In the genomic region with DNA sequence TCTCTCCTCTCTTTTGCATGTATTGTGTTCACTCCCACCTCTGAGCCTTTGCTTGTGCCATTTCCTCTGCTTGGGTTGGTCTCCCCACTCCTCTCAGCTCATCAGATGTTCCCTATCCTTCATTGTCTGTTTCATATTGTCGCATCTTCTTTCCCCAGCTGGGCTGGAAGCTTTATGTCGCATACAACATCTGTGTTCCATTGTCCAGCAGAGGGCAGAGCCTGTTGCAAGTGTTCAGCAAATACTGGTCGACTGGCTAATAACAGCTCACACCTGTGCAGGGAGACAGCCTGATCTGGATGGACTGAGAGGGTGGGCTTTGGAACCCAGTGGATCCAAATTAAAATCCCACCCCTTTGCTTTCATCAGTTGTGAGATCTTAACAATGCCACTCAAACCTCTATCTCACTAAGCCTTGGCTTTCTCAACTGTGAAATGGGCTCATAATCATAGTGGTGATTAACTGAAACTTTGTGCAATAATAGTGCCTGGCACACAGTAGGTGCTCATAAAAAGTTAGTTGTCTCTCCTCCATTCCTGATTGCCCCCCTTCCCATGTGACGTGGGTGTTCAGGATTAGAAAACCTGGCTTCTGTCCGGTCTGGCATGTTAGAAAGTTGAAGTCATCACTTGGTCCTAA, we compare ENCODE assay signal across 9 cellular contexts.
DNase-seq lines count a peak whose midpoint lies in the region; ATAC-seq and TF ChIP-seq lines count a peak whose summit lies in the region.
"Had no signal": no experiment of that assay in that cellular context is flagged by ENCODE, and none has a peak within 500 bp of the region (broad histone marks: within the 10 kb centered on the region; RNA-seq: fewer than 3 reads in every experiment).

No MANE protein-coding gene starts in this region.

- 77 to 81% methylated on average over 5 of the region's 5 CpGs for WGBS in heart right ventricle, 2 donors
- 74% methylated on average over 5 of the region's 5 CpGs; no CpG with 5 or more reads in 1 of the 2 donors for WGBS in transverse colon (ENCODE audit: low coverage in 1 of 2), 2 donors

- in situ Hi-C loops in Panc1 (cut with HindIII; ENCODE audit: low pct_unique_long_range_greater_than_20kb, low sequenced_read_pairs): no loop called here
- in situ Hi-C loops in transverse colon (cut with MboI; ENCODE audit: low pct_ligation_motif_present in 1 of 4, low pct_unique_long_range_greater_than_20kb in 1 of 4, low sequenced_read_pairs in 3 of 4): no loop called here
- in situ Hi-C loops in KBM-7 (cut with MboI; ENCODE audit: low pct_unique_long_range_greater_than_20kb, low sequenced_read_pairs): no loop called here

- CTCF ChIA-PET in Panc1 (lab: Charles Lee): no interaction called here

- H3K27me3 ChIP-seq in heart right ventricle (no peaks in the 10 kb centered on the region), Panc1 (ENCODE audit: control insufficient read depth, insufficient read depth, low read length) (no peaks in the 10 kb centered on the region), transverse colon (no peaks in the 10 kb centered on the region)
- H3K27me3 ChIP-seq: SJSA1 had no signal

- peaks cover 0 to 13% (median 0%) of the 10 kb centered on the region in 9 donors for H3K36me3 ChIP-seq in heart right ventricle
- H3K36me3 ChIP-seq in Panc1 (ENCODE audit: control insufficient read depth, insufficient read depth, low read length): no peaks in the 10 kb centered on the region
- no peaks in the 10 kb centered on the region for H3K36me3 ChIP-seq in transverse colon
- H3K36me3 ChIP-seq: SJSA1 had no signal

- ATAC-seq in heart right ventricle (peak in 1 of 8 donors; percentile 34), Panc1 (no peak), HG03175 (IDR thresholded peaks at IDR 0.05; ENCODE audit: unreplicated experiment) (no peak)

- H3K9me3 ChIP-seq in heart right ventricle: peaks cover 0 to 7% (median 0%) of the 10 kb centered on the region in 11 donors
- no peaks in the 10 kb centered on the region for H3K9me3 ChIP-seq in Panc1 (ENCODE audit: control insufficient read depth, insufficient read depth, low read depth, low read length)
- no peaks in the 10 kb centered on the region for H3K9me3 ChIP-seq in transverse colon
- H3K9me3 ChIP-seq: SJSA1 had no signal

- BruUV-seq in Panc1 (replicated peaks; lab: Mats Ljungman, UMichigan): no TSS peak

- TF ChIP-seq POLR2A in transverse colon (IDR thresholded peaks at IDR 0.05): no peak

- TF ChIP-seq EP300 in transverse colon (IDR thresholded peaks at IDR 0.05; ENCODE audit: low read depth): no peak

- intact Hi-C loops in heart right ventricle (cut with DNase I): no loop called here
- intact Hi-C loops in cardiac septum (cut with DNase I): no loop called here
- intact Hi-C loops in Panc1 (cut with micrococcal nuclease; ENCODE audit: unreplicated experiment): no loop called here
- intact Hi-C loops in transverse colon (cut with DNase I; ENCODE audit: low total_unique reads): no loop called here

- peak in 7 of 9 donors; percentile 13 to 41 (median 32) for TF ChIP-seq CTCF in heart right ventricle (IDR thresholded peaks at IDR 0.05)
- TF ChIP-seq CTCF in Panc1 (IDR thresholded peaks at IDR 0.05): peak; percentile 56
- TF ChIP-seq CTCF in foreskin fibroblast (IDR thresholded peaks at IDR 0.05; ENCODE audit: low read depth, low read length): peak; percentile 56
- TF ChIP-seq CTCF in transverse colon (IDR thresholded peaks at IDR 0.05): peak; percentile 4 to 52 (median 32)

- peaks cover 0 to 56% (median 18%) of the 10 kb centered on the region in 9 donors for H3K4me1 ChIP-seq in heart right ventricle
- no peaks in the 10 kb centered on the region for H3K4me1 ChIP-seq in Panc1 (ENCODE audit: control insufficient read depth, insufficient read depth, low read length)
- H3K4me1 ChIP-seq in transverse colon: peaks cover 18 to 45% (median 25%) of the 10 kb centered on the region in 4 donors

- POLR2A ChIA-PET in Panc1 (lab: Charles Lee): no interaction called here

- H3K4me3 ChIP-seq in heart right ventricle (no peak overlapping the region), Panc1 (ENCODE audit: low read depth in 2 of 2, low read length in 2 of 2) (no peak overlapping the region), foreskin fibroblast (ENCODE audit: low read depth in 1 of 2, low read length in 2 of 2) (no peak overlapping the region), transverse colon (no peak overlapping the region)
- H3K4me3 ChIP-seq: SJSA1 had no signal

- H3K27ac ChIP-seq in heart right ventricle (no peak overlapping the region), Panc1 (ENCODE audit: low read length) (no peak overlapping the region), transverse colon (peak overlapping the region in 2 of 4 donors; percentile 7 to 73)
- H3K27ac ChIP-seq: SJSA1 had no signal

- DNase-seq in heart right ventricle (no peak), cardiac septum (ENCODE audit: low spot score) (no peak), Panc1 (ENCODE audit: low read depth, low spot score) (no peak), foreskin fibroblast (peak; percentile 32 to 67), transverse colon (no peak), KBM-7 (no peak)
- no peak for DNase-seq in stimulated activated CD4-positive, alpha-beta T cell treated with anti-CD3 and anti-CD28 coated beads, Interleukin-15, amount 100 ng/mL, for 24 hours

Comparison
In these comparisons a context has a peak if more than half of its experiments do, and no peak if none do; other contexts are left out.
1. DNase-seq: peak in foreskin fibroblast (2 of 2); none in heart right ventricle (0 of 2), cardiac septum (single experiment), Panc1 (single experiment), transverse colon (single experiment), stimulated activated CD4-positive, alpha-beta T cell treated with anti-CD3 and anti-CD28 coated beads, Interleukin-15, amount 100 ng/mL, for 24 hours (single experiment) and KBM-7 (single experiment).
2. Peak in every context shown above with its lines, with median percentiles within 50 percentile points of each other: CTCF ChIP-seq.